ENCODE assay signal across 8 cellular contexts in genomic region chr12:96198970-96199369, GRCh38. TPM values are rescaled to one million over a fixed set of nuclear protein-coding genes. Genes with fewer than 3 reads are reported as not detected.
A peak's percentile ranks its signal among the peaks of the same experiment; 100 is the strongest.
DNase-seq lines count a peak whose midpoint lies in the region; ATAC-seq, FAIRE-seq and TF ChIP-seq lines count a peak whose summit lies in the region.

No MANE protein-coding gene starts in this region.

- H4K20me1 ChIP-seq in GM12878 (ENCODE audit: control insufficient read depth, insufficient read depth) (no peaks in the 10 kb centered on the region), hepatocyte (ENCODE audit: insufficient read depth, poor library complexity, severe bottlenecking) (no peaks in the 10 kb centered on the region)

- no peak overlapping the region for H3K4me3 ChIP-seq in GM12878
- H3K4me3 ChIP-seq in hepatocyte = no peak overlapping the region

- peaks cover 3% of the 10 kb centered on the region; the same call in 1 of the 3 replicates for H3K9me3 ChIP-seq in GM12878 (replicated peaks; ENCODE audit: control insufficient read depth, insufficient read depth, low read length)
- H3K9me3 ChIP-seq in hepatocyte (ENCODE audit: low read depth) = no peaks in the 10 kb centered on the region

- H3K27me3 ChIP-seq in GM12878 (replicated peaks in 1 of 2; ENCODE audit: control insufficient read depth in 2 of 2, insufficient read depth in 2 of 2, low read length in 1 of 2) = no peaks in the 10 kb centered on the region
- H3K27me3 ChIP-seq in hepatocyte = no peaks in the 10 kb centered on the region

- RAD21 ChIA-PET in GM12878 (lab: Charles Lee; ENCODE audit: unreplicated experiment) = interaction anchor here (0.7 to 2.9 kb wide), 5 partner anchors 11 to 318 kb away, joined by 3 to 25 read pairs (median 4); partner anchors contain the start of gene CDK17

- TF ChIP-seq POLR2A in GM12878 (IDR thresholded peaks at IDR 0.05; ENCODE audit: low read depth, low read length) = no peak

- FAIRE-seq in GM12878 (lab: Jason Lieb, UNC) = peak; percentile 93

- DNase-seq in Calu3 (no peak), MV-4-11 (lab: John Stamatoyannopoulos, UW) (peak; percentile 39), GM12878 (ENCODE audit: low read depth, low spot score) (no peak), COLO668 (lab: John Stamatoyannopoulos, UW; ENCODE audit: unreplicated experiment) (no peak), hepatocyte (ENCODE audit: low spot score) (no peak)
- DNase-seq in natural killer cell treated with Interleukin-12 subunit alpha and Interleukin-12 subunit beta and Interleukin-15 and Interleukin-18, amount 100 ng/mL, for 72 hours (ENCODE audit: low spot score) = no peak

- H3K79me2 ChIP-seq in GM12878 (ENCODE audit: control insufficient read depth, insufficient read depth, low read length) = peaks cover 3% of the 10 kb centered on the region; the same call in 1 of the 2 replicates
- peaks cover 33% of the 10 kb centered on the region for H3K79me2 ChIP-seq in hepatocyte

- peaks cover 13% of the 10 kb centered on the region for H3K4me1 ChIP-seq in GM12878 (ENCODE audit: control insufficient read depth, insufficient read depth, low read length)
- H3K4me1 ChIP-seq in hepatocyte (ENCODE audit: insufficient read depth) = peaks cover 7% of the 10 kb centered on the region

- TF ChIP-seq CTCF in Calu3 (IDR thresholded peaks at IDR 0.05; ENCODE audit: unreplicated experiment) = no peak
- no peak for TF ChIP-seq CTCF in GM12878 (IDR thresholded peaks at IDR 0.05 in 2 of 3, conservative IDR thresholded peaks at IDR 0.05 in 1 of 3; ENCODE audit: control insufficient read depth in 2 of 3, extremely low read depth in 1 of 3, insufficient read depth in 1 of 3, low read depth in 3 of 3, low read length in 3 of 3)
- TF ChIP-seq CTCF in hepatocyte (IDR thresholded peaks at IDR 0.05; ENCODE audit: poor library complexity) = no peak

- peaks cover 34% of the 10 kb centered on the region for H3K36me3 Mint-ChIP-seq in Calu3 (ENCODE audit: insufficient read depth, unreplicated experiment)
- peaks cover 11% of the 10 kb centered on the region for H3K36me3 Mint-ChIP-seq in natural killer cell treated with Interleukin-12 subunit alpha and Interleukin-12 subunit beta and Interleukin-15 and Interleukin-18, amount 100 ng/mL, for 72 hours

- no peak overlapping the region for H3K9ac ChIP-seq in GM12878 (ENCODE audit: control insufficient read depth, insufficient read depth, low read length)

- H3K4me2 ChIP-seq in GM12878 (ENCODE audit: control insufficient read depth, insufficient read depth) = peak overlapping the region; percentile 75
- no peak overlapping the region for H3K4me2 ChIP-seq in hepatocyte

- H2AFZ ChIP-seq in GM12878 (ENCODE audit: control insufficient read depth, low read depth, low read length) = peak overlapping the region; percentile 43
- no peak overlapping the region for H2AFZ ChIP-seq in hepatocyte

- intact Hi-C loops in Calu3 (cut with micrococcal nuclease; ENCODE audit: unreplicated experiment) = loop anchor here (5.0 kb wide), 2 partner anchors 62 to 127 kb away; no protein-coding TSS in a partner anchor
- intact Hi-C loops in GM12878 (cut with micrococcal nuclease; ENCODE audit: unreplicated experiment) = loop anchor here (2.0 to 5.0 kb wide), 2 partner anchors 14 to 203 kb away; partner anchors contain the start of gene CDK17

- no peak for TF ChIP-seq EP300 in GM12878 (IDR thresholded peaks at IDR 0.05; ENCODE audit: borderline replicate concordance in 1 of 2, control insufficient read depth in 1 of 2, low read depth in 2 of 2, low read length in 2 of 2)

- in situ Hi-C loops in GM12878 (cut with MboI) = no loop called here

- POLR2A ChIA-PET in GM12878 (lab: Charles Lee) = no interaction called here

- H3K27ac Mint-ChIP-seq in Calu3 (ENCODE audit: unreplicated experiment) = peak overlapping the region; percentile 80
- H3K27ac Mint-ChIP-seq in natural killer cell treated with Interleukin-12 subunit alpha and Interleukin-12 subunit beta and Interleukin-15 and Interleukin-18, amount 100 ng/mL, for 72 hours = peak overlapping the region; percentile 88 to 92

- peaks cover 37% of the 10 kb centered on the region for H3K4me1 Mint-ChIP-seq in Calu3 (ENCODE audit: low read depth, unreplicated experiment)
- H3K4me1 Mint-ChIP-seq in natural killer cell treated with Interleukin-12 subunit alpha and Interleukin-12 subunit beta and Interleukin-15 and Interleukin-18, amount 100 ng/mL, for 72 hours (ENCODE audit: low read depth in 2 of 2) = peaks cover 33 to 43% of the 10 kb centered on the region in 2 donors

- SMC1A ChIA-PET in GM12878 (lab: Charles Lee; ENCODE audit: uncharacterized antibody, unreplicated experiment) = interaction anchor here (0.6 to 4.3 kb wide), 5 partner anchors 12 to 318 kb away, joined by 3 to 25 read pairs (median 6); no protein-coding TSS in a partner anchor

- no peaks in the 10 kb centered on the region for H3K36me3 ChIP-seq in GM12878 (ENCODE audit: control insufficient read depth in 2 of 2, insufficient read depth in 2 of 2, low read length in 1 of 2)
- no peaks in the 10 kb centered on the region for H3K36me3 ChIP-seq in hepatocyte (replicated peaks; ENCODE audit: insufficient read depth, low read depth)

- no peaks in the 10 kb centered on the region for H3K27me3 Mint-ChIP-seq in Calu3 (ENCODE audit: unreplicated experiment)
- H3K27me3 Mint-ChIP-seq in natural killer cell treated with Interleukin-12 subunit alpha and Interleukin-12 subunit beta and Interleukin-15 and Interleukin-18, amount 100 ng/mL, for 72 hours = no peaks in the 10 kb centered on the region

- no peaks in the 10 kb centered on the region for H3K9me2 ChIP-seq in hepatocyte (replicated peaks; ENCODE audit: insufficient read depth)

- BruUV-seq in Calu3 (replicated peaks; lab: Mats Ljungman, UMichigan) (TSS peak; percentile 6), GM12878 (replicated peaks; lab: Mats Ljungman, UMichigan) (no TSS peak)

- peak; percentile 52 for ATAC-seq in GM12878
- peak in 1 of 2 donors; percentile 37 for ATAC-seq in natural killer cell treated with Interleukin-12 subunit alpha and Interleukin-12 subunit beta and Interleukin-15 and Interleukin-18, amount 100 ng/mL, for 72 hours
- ATAC-seq in GM18520 (IDR thresholded peaks at IDR 0.05; ENCODE audit: unreplicated experiment) = no peak
- no peak for ATAC-seq in HG03442 (IDR thresholded peaks at IDR 0.05; ENCODE audit: unreplicated experiment)

- TF ChIP-seq RAD21 in GM12878 (IDR thresholded peaks at IDR 0.05; ENCODE audit: insufficient read depth, low read depth, low read length) = no peak

- H3K4me3 Mint-ChIP-seq in Calu3 (ENCODE audit: low read depth, unreplicated experiment) = peak overlapping the region; percentile 8
- peak overlapping the region; percentile 65 for H3K4me3 Mint-ChIP-seq in natural killer cell treated with Interleukin-12 subunit alpha and Interleukin-12 subunit beta and Interleukin-15 and Interleukin-18, amount 100 ng/mL, for 72 hours

- H3K27ac ChIP-seq in GM12878 (ENCODE audit: control insufficient read depth, insufficient read depth) (0 out of 2 replicates have a peak overlapping the region, but pooled peaks have one; percentile 12), hepatocyte (no peak overlapping the region)

- CTCF ChIA-PET in Calu3 (lab: Charles Lee) = interaction anchor here (0.6 kb wide), 1 partner anchor 116 kb away, joined by 3 read pairs; no protein-coding TSS in a partner anchor
- CTCF ChIA-PET in GM12878 (lab: Yijun Ruan, JAX) = interaction anchor here (0.7 to 3.9 kb wide), 7 partner anchors 9 to 83 kb away, joined by 3 to 18 read pairs (median 3); no protein-coding TSS in a partner anchor

- no peaks in the 10 kb centered on the region for H3K9me3 Mint-ChIP-seq in Calu3 (ENCODE audit: low read depth, unreplicated experiment)
- H3K9me3 Mint-ChIP-seq in natural killer cell treated with Interleukin-12 subunit alpha and Interleukin-12 subunit beta and Interleukin-15 and Interleukin-18, amount 100 ng/mL, for 72 hours = no peaks in the 10 kb centered on the region

TF ChIP-seq in GM12878, 131 proteins besides CTCF, POLR2A, EP300 and RAD21 (continues in another document):
- TF ChIP-seq MEF2A (IDR thresholded peaks at IDR 0.05; ENCODE audit: insufficient read depth, low read depth, low read length) (no peak), SKIL (IDR thresholded peaks at IDR 0.05; ENCODE audit: low read depth, poor library complexity, severe bottlenecking) (no peak)

RNA-seq across cellular contexts. Expression of gene ELK3, which starts 4.8 kb away (rescaled TPM):
- 25.6 and 34.1 TPM in 2 replicates for total RNA-seq in Calu3 (2022)
- 3.1 and 3.6 TPM in 2 replicates for total RNA-seq in GM12878 (2013; cell fraction: nucleolus; rRNA removed)
- 0.56 and 0.98 TPM in 2 replicates for total RNA-seq in GM12878 (2014; rRNA removed)
- 0.69 and 0.89 TPM in 2 replicates for total RNA-seq in GM12878 (2014; rRNA removed; fragmentation: Illumina TruSeq; extraction: Trizol)
- total RNA-seq in GM12878 (2021) = 0.96 and 1.2 TPM in 2 replicates
- polyA plus RNA-seq in GM12878 (2011; ENCODE audit: low read depth) = 0.62 TPM
- polyA plus RNA-seq in GM12878 (2011; rRNA removed) = 4.8 and 5.3 TPM in 2 replicates
- polyA plus RNA-seq in GM12878 (2011; cell fraction: cytosol; rRNA removed) = 4.2 and 5.4 TPM in 2 replicates
- 3.6 and 4.2 TPM in 2 replicates for polyA plus RNA-seq in GM12878 (2011; cell fraction: nucleus; rRNA removed)
- 1.4 and 1.5 TPM in 2 replicates for polyA plus RNA-seq in GM12878 (2012)
- polyA plus RNA-seq in GM12878 (2014; fragmentation: Illumina TruSeq; extraction: Trizol) = 0.92 and 0.98 TPM in 2 replicates
- polyA plus RNA-seq in GM12878 (2014; fragmentation: Nextera tagmentation; extraction: Ambion mirVana) = under 1 TPM; 0.37 to 0.68 TPM
- polyA plus RNA-seq in GM12878 (2014; rRNA removed) = 0.47 and 1.2 TPM in 2 replicates
- polyA plus RNA-seq in GM12878 (2016; fragmentation: Nextera tagmentation; extraction: Ambion mirVana) = under 1 TPM; 0.68 to 0.87 TPM
- 5.6 and 8.0 TPM in 2 replicates for polyA minus RNA-seq in GM12878 (2011; rRNA and poly(A)+ RNA removed)
- 2.0 and 5.4 TPM in 2 replicates for polyA minus RNA-seq in GM12878 (2011; cell fraction: cytosol; rRNA and poly(A)+ RNA removed)
- 1.9 and 5.4 TPM in 2 replicates for polyA minus RNA-seq in GM12878 (2011; cell fraction: nucleus; rRNA and poly(A)+ RNA removed)
- total RNA-seq in natural killer cell treated with Interleukin-12 subunit alpha and Interleukin-12 subunit beta and Interleukin-15 and Interleukin-18, amount 100 ng/mL, for 72 hours = 10 to 100 TPM; 16.0 to 21.6 TPM
- total RNA-seq in hepatocyte = 10.6 and 12.1 TPM in 2 replicates
- polyA plus RNA-seq in hepatocyte = 12.9 and 13.4 TPM in 2 replicates
